In genomic region chr7:132575987-132576722, GRCh38 we compare ENCODE assay signal across 8 cellular contexts. TPM values are rescaled to one million over a fixed set of nuclear protein-coding genes. Genes with fewer than 3 reads are reported as not detected.
A peak's percentile ranks its signal among the peaks of the same experiment; 100 is the strongest.
DNase-seq lines count a peak whose midpoint lies in the region; ATAC-seq and TF ChIP-seq lines count a peak whose summit lies in the region.

TSS of gene PLXNA4 (minus strand) at chr7:132576470. CDS start at chr7:132508693, 67,777 bp downstream.

- no peak for ATAC-seq in HG03025 (IDR thresholded peaks at IDR 0.05; ENCODE audit: low FRiP score, unreplicated experiment)
- ATAC-seq in GM18511 (IDR thresholded peaks at IDR 0.05; ENCODE audit: unreplicated experiment) = no peak

- H3K4me3 ChIP-seq in left ventricle myocardium inferior = peak within 1 kb of the TSS; percentile 79

- H3K4me1 ChIP-seq in left ventricle myocardium inferior = peaks cover 50% of the 10 kb centered on the region

- peaks cover 15% of the 10 kb centered on the region for H3K4me1 Mint-ChIP-seq in activated CD4-positive, alpha-beta memory T cell treated with anti-CD3 and anti-CD28 coated beads, Interleukin-2, amount 10 ng/mL, durations not matched to agents 7 days and 5 days

- CTCF ChIA-PET in activated CD4-positive, alpha-beta memory T cell treated with anti-CD3 and anti-CD28 coated beads, Interleukin-2, amount 10 ng/mL, durations not matched to agents 7 days and 5 days (lab: Charles Lee) = interaction anchor here (8.5 kb wide), 1 partner anchor 181 kb away, joined by 162 read pairs; no protein-coding TSS in a partner anchor

- peaks cover 76% of the 10 kb centered on the region for H3K27me3 Mint-ChIP-seq in activated CD4-positive, alpha-beta memory T cell treated with anti-CD3 and anti-CD28 coated beads, Interleukin-2, amount 10 ng/mL, durations not matched to agents 7 days and 5 days

- TF ChIP-seq CTCF in left ventricle myocardium inferior (IDR thresholded peaks at IDR 0.05; ENCODE audit: borderline replicate concordance) = no peak

- no peaks in the 10 kb centered on the region for H3K9me3 Mint-ChIP-seq in activated CD4-positive, alpha-beta memory T cell treated with anti-CD3 and anti-CD28 coated beads, Interleukin-2, amount 10 ng/mL, durations not matched to agents 7 days and 5 days

- peaks cover 67% of the 10 kb centered on the region for H3K27me3 ChIP-seq in left ventricle myocardium inferior (ENCODE audit: low read depth)

- no peak within 1 kb of the TSS for H3K27ac Mint-ChIP-seq in activated CD4-positive, alpha-beta memory T cell treated with anti-CD3 and anti-CD28 coated beads, Interleukin-2, amount 10 ng/mL, durations not matched to agents 7 days and 5 days

- no peaks in the 10 kb centered on the region for H3K9me3 ChIP-seq in left ventricle myocardium inferior (replicated peaks)

- peak; percentile 4 for DNase-seq in NCI-H2029 (lab: John Stamatoyannopoulos, UW)
- no peak for DNase-seq in NCI-H2029 treated with DMSO at 0.1 percent for 48 hours (lab: John Stamatoyannopoulos, UW)
- no peak for DNase-seq in activated CD4-positive, alpha-beta memory T cell treated with anti-CD3 and anti-CD28 coated beads, Interleukin-2, amount 10 ng/mL, durations not matched to agents 7 days and 5 days
- DNase-seq in left ventricle myocardium inferior = no peak
- DNase-seq in putamen (ENCODE audit: low spot score) = peak; percentile 55
- no peak for DNase-seq in stimulated activated CD4-positive, alpha-beta T cell treated with anti-CD3 and anti-CD28 coated beads, Interleukin-2, amount 100 ng/mL, for 48 hours

- H3K27ac ChIP-seq in left ventricle myocardium inferior (replicated peaks) = peak within 1 kb of the TSS; percentile 67

- intact Hi-C loops in left ventricle myocardium inferior (cut with micrococcal nuclease) = no loop called here

- H3K36me3 Mint-ChIP-seq in activated CD4-positive, alpha-beta memory T cell treated with anti-CD3 and anti-CD28 coated beads, Interleukin-2, amount 10 ng/mL, durations not matched to agents 7 days and 5 days (ENCODE audit: low read depth) = no peaks in the 10 kb centered on the region

- POLR2A ChIA-PET in activated CD4-positive, alpha-beta memory T cell treated with anti-CD3 and anti-CD28 coated beads, Interleukin-2, amount 10 ng/mL, durations not matched to agents 7 days and 5 days (lab: Charles Lee) = no interaction called here

- H3K4me3 Mint-ChIP-seq in activated CD4-positive, alpha-beta memory T cell treated with anti-CD3 and anti-CD28 coated beads, Interleukin-2, amount 10 ng/mL, durations not matched to agents 7 days and 5 days = peak within 1 kb of the TSS; percentile 4

- H3K36me3 ChIP-seq in left ventricle myocardium inferior = no peaks in the 10 kb centered on the region

RNA-seq across cellular contexts. Expression of gene PLXNA4, which starts in this region (rescaled TPM):
- total RNA-seq in activated CD4-positive, alpha-beta memory T cell treated with anti-CD3 and anti-CD28 coated beads, Interleukin-2, amount 10 ng/mL, durations not matched to agents 7 days and 5 days = 1 to 10 TPM; 1.2 to 1.4 TPM
- 18.1 TPM for total RNA-seq in left ventricle myocardium inferior

Comparison
In these comparisons a context has a peak if more than half of its experiments do, and no peak if none do; other contexts are left out.
1. DNase-seq: peak in NCI-H2029 (single experiment) and putamen (single experiment); none in NCI-H2029 treated with DMSO at 0.1 percent for 48 hours (single experiment), activated CD4-positive, alpha-beta memory T cell treated with anti-CD3 and anti-CD28 coated beads, Interleukin-2, amount 10 ng/mL, durations not matched to agents 7 days and 5 days (single experiment), left ventricle myocardium inferior (single experiment) and stimulated activated CD4-positive, alpha-beta T cell treated with anti-CD3 and anti-CD28 coated beads, Interleukin-2, amount 100 ng/mL, for 48 hours (0 of 2).